In the genomic region with DNA sequence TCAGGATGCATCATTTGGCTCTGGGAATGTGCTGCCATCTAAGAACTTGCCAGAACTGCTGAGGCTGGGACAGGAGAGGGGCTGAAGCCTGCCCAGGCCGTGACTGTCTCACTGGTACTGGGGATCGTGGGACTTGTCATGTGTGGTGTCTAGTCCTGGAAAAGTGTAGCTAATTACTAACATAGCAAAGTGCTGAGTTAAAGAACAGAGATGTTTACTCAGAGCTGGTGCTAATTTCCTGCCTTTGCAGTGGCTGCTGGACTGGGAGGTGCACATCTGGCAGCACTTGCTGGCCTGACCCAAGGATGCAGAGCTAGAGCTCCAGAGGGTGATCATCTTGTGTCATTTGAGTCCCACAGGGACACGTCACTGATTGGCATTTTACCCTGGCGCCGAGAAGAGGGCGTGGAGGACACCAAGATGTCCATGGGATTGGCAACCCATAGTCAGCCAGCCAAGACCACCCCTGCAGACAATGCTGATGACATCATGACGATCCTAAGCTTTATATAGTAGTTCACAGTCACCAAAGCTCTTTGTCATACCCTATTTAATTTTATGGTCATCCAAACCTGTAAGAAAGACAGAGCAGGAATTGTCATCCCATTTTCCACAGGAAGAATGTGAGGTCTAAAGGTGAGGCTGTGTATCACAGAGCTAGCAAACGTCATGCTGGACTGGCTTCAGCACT, we compare ENCODE assay signal across 17 cellular contexts.
DNase-seq lines count a peak whose midpoint lies in the region; ATAC-seq and TF ChIP-seq lines count a peak whose summit lies in the region.
"Had no signal": no experiment of that assay in that cellular context is flagged by ENCODE, and none has a peak within 500 bp of the region (broad histone marks: within the 10 kb centered on the region; RNA-seq: fewer than 3 reads in every experiment).

No MANE protein-coding gene starts in this region.

- ATAC-seq in GM18867 (IDR thresholded peaks at IDR 0.05; ENCODE audit: unreplicated experiment): no peak

- no peaks in the 10 kb centered on the region for H3K9me3 ChIP-seq in adrenal gland (replicated peaks in 1 of 3)
- no peaks in the 10 kb centered on the region for H3K9me3 ChIP-seq in ascending aorta
- H3K9me3 ChIP-seq: HAP-1, right atrium auricular region had no signal

- peak overlapping the region; percentile 4; the same call in 1 of the 2 replicates for H3K4me3 Mint-ChIP-seq in HFFc6
- H3K4me3 Mint-ChIP-seq in activated naive CD4-positive, alpha-beta T cell treated with anti-CD3 and anti-CD28 coated beads for 36 hours: no peak overlapping the region
- H3K4me3 Mint-ChIP-seq: mesothelial cell of epicardium had no signal

- H3K27me3 ChIP-seq in adrenal gland (no peaks in the 10 kb centered on the region), ascending aorta (no peaks in the 10 kb centered on the region)
- H3K27me3 ChIP-seq: right atrium auricular region had no signal

- intact Hi-C loops in activated naive CD4-positive, alpha-beta T cell treated with anti-CD3 and anti-CD28 coated beads for 36 hours (cut with micrococcal nuclease): no loop called here
- intact Hi-C loops in adrenal gland (cut with DNase I) (no loop called here), ascending aorta (cut with DNase I) (no loop called here)

- peak overlapping the region; percentile 84 for H3K27ac Mint-ChIP-seq in HFFc6
- H3K27ac Mint-ChIP-seq in activated naive CD4-positive, alpha-beta T cell treated with anti-CD3 and anti-CD28 coated beads for 36 hours: no peak overlapping the region

- WGBS in adrenal gland, 4 donors: 68 to 87% (median 82%) methylated on average over 8 of the region's 8 CpGs

- in situ Hi-C loops in astrocyte of the spinal cord (cut with HindIII; ENCODE audit: low sequenced_read_pairs): no loop called here

- TF ChIP-seq POLR2A in adrenal gland (IDR thresholded peaks at IDR 0.05): no peak

- no peaks in the 10 kb centered on the region for H3K36me3 ChIP-seq in adrenal gland (replicated peaks in 1 of 2)
- no peaks in the 10 kb centered on the region for H3K36me3 ChIP-seq in ascending aorta
- H3K36me3 ChIP-seq: HAP-1, right atrium auricular region had no signal

- H3K9me3 Mint-ChIP-seq in HFFc6: no peaks in the 10 kb centered on the region
- H3K9me3 Mint-ChIP-seq in activated naive CD4-positive, alpha-beta T cell treated with anti-CD3 and anti-CD28 coated beads for 36 hours: no peaks in the 10 kb centered on the region
- H3K9me3 Mint-ChIP-seq: mesothelial cell of epicardium had no signal

- no peak overlapping the region for H3K4me3 ChIP-seq in AG10803 (ENCODE audit: low read length)
- no peak overlapping the region for H3K4me3 ChIP-seq in astrocyte of the spinal cord (ENCODE audit: low read depth, low read length)
- H3K4me3 ChIP-seq in adrenal gland: no peak overlapping the region
- no peak overlapping the region for H3K4me3 ChIP-seq in ascending aorta
- H3K4me3 ChIP-seq: HAP-1, right atrium auricular region had no signal

- H3K27ac ChIP-seq in adrenal gland (no peak overlapping the region), ascending aorta (no peak overlapping the region)
- H3K27ac ChIP-seq: right atrium auricular region had no signal

- peak; percentile 91 for DNase-seq in AG10803 (ENCODE audit: low read depth)
- peak; percentile 92 for DNase-seq in HFFc6
- peak; percentile 44 for DNase-seq in astrocyte of the spinal cord (ENCODE audit: low read depth, low spot score)
- peak; percentile 81 for DNase-seq in kidney tubule cell (ENCODE audit: low spot score)
- no peak for DNase-seq in activated naive CD4-positive, alpha-beta T cell treated with anti-CD3 and anti-CD28 coated beads for 36 hours
- DNase-seq in adrenal gland: no peak
- no peak for DNase-seq in ascending aorta (ENCODE audit: low spot score in 2 of 2)
- DNase-seq: glutamatergic neuron; MV-4-11; NCI-H2029; NCI-H524 treated with DMSO at 0.1 percent for 48 hours; stimulated activated CD4-positive, alpha-beta T cell treated with anti-CD3 and anti-CD28 coated beads, Interleukin-1b, Interleukin-23, amount 100 ng/mL, for 48 hours; T-helper 1 cell had no signal

- H3K27me3 Mint-ChIP-seq in HFFc6 (ENCODE audit: insufficient read depth): peaks cover 2% of the 10 kb centered on the region; the same call in 1 of the 2 replicates
- H3K27me3 Mint-ChIP-seq in activated naive CD4-positive, alpha-beta T cell treated with anti-CD3 and anti-CD28 coated beads for 36 hours (ENCODE audit: low read depth): peaks cover 7% of the 10 kb centered on the region

- TF ChIP-seq CTCF in AG10803 (conservative IDR thresholded peaks at IDR 0.05; ENCODE audit: low read length): no peak
- TF ChIP-seq CTCF in HFFc6 (IDR thresholded peaks at IDR 0.05): no peak
- no peak for TF ChIP-seq CTCF in astrocyte of the spinal cord (IDR thresholded peaks at IDR 0.05; ENCODE audit: low read depth, low read length)
- TF ChIP-seq CTCF in adrenal gland (IDR thresholded peaks at IDR 0.05): no peak
- TF ChIP-seq CTCF in ascending aorta (IDR thresholded peaks at IDR 0.05): no peak

- H3K4me1 ChIP-seq in adrenal gland (replicated peaks in 1 of 2) (peaks cover 0 to 3% of the 10 kb centered on the region in 2 donors), ascending aorta (peaks cover 6 to 9% of the 10 kb centered on the region in 2 donors)
- H3K4me1 ChIP-seq: HAP-1 had no signal

- CTCF ChIA-PET in activated naive CD4-positive, alpha-beta T cell treated with anti-CD3 and anti-CD28 coated beads for 36 hours (lab: Charles Lee): no interaction called here

- peaks cover 5% of the 10 kb centered on the region; the same call in 1 of the 2 replicates for H3K36me3 Mint-ChIP-seq in HFFc6 (ENCODE audit: low read depth)
- no peaks in the 10 kb centered on the region for H3K36me3 Mint-ChIP-seq in activated naive CD4-positive, alpha-beta T cell treated with anti-CD3 and anti-CD28 coated beads for 36 hours (ENCODE audit: low read depth)
- H3K36me3 Mint-ChIP-seq: mesothelial cell of epicardium had no signal

- peaks cover 87% of the 10 kb centered on the region for H3K4me1 Mint-ChIP-seq in HFFc6 (ENCODE audit: low read depth)
- H3K4me1 Mint-ChIP-seq in activated naive CD4-positive, alpha-beta T cell treated with anti-CD3 and anti-CD28 coated beads for 36 hours (ENCODE audit: low read depth): no peaks in the 10 kb centered on the region

Comparison
In these comparisons a context has a peak if more than half of its experiments do, and no peak if none do; other contexts are left out.
1. DNase-seq: peak in AG10803 (single experiment), HFFc6 (single experiment), astrocyte of the spinal cord (single experiment) and kidney tubule cell (single experiment); none in activated naive CD4-positive, alpha-beta T cell treated with anti-CD3 and anti-CD28 coated beads for 36 hours (single experiment), adrenal gland (0 of 7) and ascending aorta (0 of 2).